ENCODE assay signal across 15 cellular contexts in the genomic region with DNA sequence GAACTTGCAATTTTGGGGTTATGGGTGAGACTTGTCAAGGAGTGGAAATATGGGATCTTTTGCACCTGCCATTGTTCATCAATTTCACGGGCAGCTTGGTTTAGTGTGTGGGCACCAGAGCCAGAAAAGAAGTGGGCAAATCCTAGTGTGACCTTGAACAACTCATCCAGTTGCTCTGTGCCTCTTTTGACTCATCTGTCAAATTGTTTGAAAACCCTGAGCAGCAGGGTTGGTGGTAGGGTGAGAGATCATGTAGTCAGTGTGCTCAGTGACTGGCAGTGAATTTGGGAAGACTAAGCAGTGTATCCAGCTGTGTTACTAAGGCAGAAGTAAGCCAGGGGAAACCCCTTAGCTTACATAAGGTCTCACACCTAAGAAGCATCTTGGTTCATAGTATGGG.
"Had no signal": no experiment of that assay in that cellular context is flagged by ENCODE, and none has a peak within 500 bp of the region (broad histone marks: within the 10 kb centered on the region; RNA-seq: fewer than 3 reads in every experiment).

No MANE protein-coding gene starts in this region.

- H3K27me3 Mint-ChIP-seq: central memory CD8-positive, alpha-beta T cell; dendritic cell treated with granulocyte-macrophage colony-stimulating factor and Interleukin-4, amounts not matched to agents 40 ng/mL and 50 ng/mL, for 4 days had no signal

- H3K4me3 ChIP-seq: heart right ventricle had no signal

- H3K4me1 Mint-ChIP-seq: central memory CD8-positive, alpha-beta T cell; natural killer cell had no signal

- H3K36me3 ChIP-seq: heart right ventricle, stomach had no signal

- H3K27ac ChIP-seq: heart right ventricle, parathyroid adenoma, stomach had no signal

- H3K4me1 ChIP-seq: parathyroid adenoma had no signal

- H3K36me3 Mint-ChIP-seq: natural killer cell had no signal

- H3K27me3 ChIP-seq: heart right ventricle, stomach had no signal

- H3K9me3 ChIP-seq: stomach had no signal

- H3K4me3 Mint-ChIP-seq: central memory CD8-positive, alpha-beta T cell; dendritic cell treated with granulocyte-macrophage colony-stimulating factor and Interleukin-4, amounts not matched to agents 40 ng/mL and 50 ng/mL, for 4 days; natural killer cell had no signal

- DNase-seq: erythroblast; heart right ventricle; hypothalamus; kidney glomerular epithelial cell; mammary epithelial cell; natural killer cell; small intestine; stimulated activated CD4-positive, alpha-beta T cell treated with anti-CD3 and anti-CD28 coated beads, Interleukin-12 subunit alpha, Interleukin-12 subunit beta, amount 100 ng/mL, for 4 hours; stimulated activated naive CD4-positive, alpha-beta T cell; stomach; substantia nigra; trophoblast cell had no signal

- H3K9me3 Mint-ChIP-seq: central memory CD8-positive, alpha-beta T cell; dendritic cell treated with granulocyte-macrophage colony-stimulating factor and Interleukin-4, amounts not matched to agents 40 ng/mL and 50 ng/mL, for 4 days; natural killer cell had no signal

- H3K27ac Mint-ChIP-seq: dendritic cell treated with granulocyte-macrophage colony-stimulating factor and Interleukin-4, amounts not matched to agents 40 ng/mL and 50 ng/mL, for 4 days; natural killer cell had no signal
